1 cellular context compared by ENCODE assay signal in the genomic region with DNA sequence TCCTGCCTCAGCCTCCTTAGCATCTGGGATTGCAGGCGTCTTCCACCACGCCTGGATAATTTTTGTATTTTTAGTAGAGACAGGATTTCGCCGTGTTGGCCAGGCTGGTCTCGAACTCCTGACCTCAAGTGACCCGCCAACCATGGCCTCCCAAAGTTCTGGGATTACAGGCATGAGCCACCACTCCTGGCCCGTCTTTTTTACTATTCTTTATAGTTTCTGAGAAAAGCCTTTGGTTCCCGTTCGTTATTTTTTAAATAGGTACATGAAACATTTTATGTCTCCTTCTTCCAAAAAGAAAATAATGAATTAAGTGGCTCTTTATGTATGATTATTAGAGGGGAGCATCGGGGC.
TF ChIP-seq lines count a peak whose summit lies in the region.

No MANE protein-coding gene starts in this region.

TF ChIP-seq in WTC11, 78 proteins besides CTCF, POLR2A, EP300 and RAD21 (continued from another document):
- TF ChIP-seq, protein P1, sequence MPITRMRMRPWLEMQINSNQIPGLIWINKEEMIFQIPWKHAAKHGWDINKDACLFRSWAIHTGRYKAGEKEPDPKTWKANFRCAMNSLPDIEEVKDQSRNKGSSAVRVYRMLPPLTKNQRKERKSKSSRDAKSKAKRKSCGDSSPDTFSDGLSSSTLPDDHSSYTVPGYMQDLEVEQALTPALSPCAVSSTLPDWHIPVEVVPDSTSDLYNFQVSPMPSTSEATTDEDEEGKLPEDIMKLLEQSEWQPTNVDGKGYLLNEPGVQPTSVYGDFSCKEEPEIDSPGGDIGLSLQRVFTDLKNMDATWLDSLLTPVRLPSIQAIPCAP (CRISPR knock-in tag; IDR thresholded peaks at IDR 0.05) = no peak
- TF ChIP-seq, protein P2, sequence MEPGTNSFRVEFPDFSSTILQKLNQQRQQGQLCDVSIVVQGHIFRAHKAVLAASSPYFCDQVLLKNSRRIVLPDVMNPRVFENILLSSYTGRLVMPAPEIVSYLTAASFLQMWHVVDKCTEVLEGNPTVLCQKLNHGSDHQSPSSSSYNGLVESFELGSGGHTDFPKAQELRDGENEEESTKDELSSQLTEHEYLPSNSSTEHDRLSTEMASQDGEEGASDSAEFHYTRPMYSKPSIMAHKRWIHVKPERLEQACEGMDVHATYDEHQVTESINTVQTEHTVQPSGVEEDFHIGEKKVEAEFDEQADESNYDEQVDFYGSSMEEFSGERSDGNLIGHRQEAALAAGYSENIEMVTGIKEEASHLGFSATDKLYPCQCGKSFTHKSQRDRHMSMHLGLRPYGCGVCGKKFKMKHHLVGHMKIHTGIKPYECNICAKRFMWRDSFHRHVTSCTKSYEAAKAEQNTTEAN (CRISPR knock-in tag; IDR thresholded peaks at IDR 0.05) = no peak
- TF ChIP-seq, protein P3, sequence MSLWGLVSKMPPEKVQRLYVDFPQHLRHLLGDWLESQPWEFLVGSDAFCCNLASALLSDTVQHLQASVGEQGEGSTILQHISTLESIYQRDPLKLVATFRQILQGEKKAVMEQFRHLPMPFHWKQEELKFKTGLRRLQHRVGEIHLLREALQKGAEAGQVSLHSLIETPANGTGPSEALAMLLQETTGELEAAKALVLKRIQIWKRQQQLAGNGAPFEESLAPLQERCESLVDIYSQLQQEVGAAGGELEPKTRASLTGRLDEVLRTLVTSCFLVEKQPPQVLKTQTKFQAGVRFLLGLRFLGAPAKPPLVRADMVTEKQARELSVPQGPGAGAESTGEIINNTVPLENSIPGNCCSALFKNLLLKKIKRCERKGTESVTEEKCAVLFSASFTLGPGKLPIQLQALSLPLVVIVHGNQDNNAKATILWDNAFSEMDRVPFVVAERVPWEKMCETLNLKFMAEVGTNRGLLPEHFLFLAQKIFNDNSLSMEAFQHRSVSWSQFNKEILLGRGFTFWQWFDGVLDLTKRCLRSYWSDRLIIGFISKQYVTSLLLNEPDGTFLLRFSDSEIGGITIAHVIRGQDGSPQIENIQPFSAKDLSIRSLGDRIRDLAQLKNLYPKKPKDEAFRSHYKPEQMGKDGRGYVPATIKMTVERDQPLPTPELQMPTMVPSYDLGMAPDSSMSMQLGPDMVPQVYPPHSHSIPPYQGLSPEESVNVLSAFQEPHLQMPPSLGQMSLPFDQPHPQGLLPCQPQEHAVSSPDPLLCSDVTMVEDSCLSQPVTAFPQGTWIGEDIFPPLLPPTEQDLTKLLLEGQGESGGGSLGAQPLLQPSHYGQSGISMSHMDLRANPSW (CRISPR knock-in tag; conservative IDR thresholded peaks at IDR 0.05; ENCODE audit: low read depth) = no peak
- TF ChIP-seq GTF2I (CRISPR knock-in tag; conservative IDR thresholded peaks at IDR 0.05) (no peak), GRHL2 (CRISPR knock-in tag; IDR thresholded peaks at IDR 0.05; ENCODE audit: insufficient replicate concordance, severe bottlenecking) (no peak), CREM (CRISPR knock-in tag; IDR thresholded peaks at IDR 0.05) (no peak)
- TF ChIP-seq, protein P4, sequence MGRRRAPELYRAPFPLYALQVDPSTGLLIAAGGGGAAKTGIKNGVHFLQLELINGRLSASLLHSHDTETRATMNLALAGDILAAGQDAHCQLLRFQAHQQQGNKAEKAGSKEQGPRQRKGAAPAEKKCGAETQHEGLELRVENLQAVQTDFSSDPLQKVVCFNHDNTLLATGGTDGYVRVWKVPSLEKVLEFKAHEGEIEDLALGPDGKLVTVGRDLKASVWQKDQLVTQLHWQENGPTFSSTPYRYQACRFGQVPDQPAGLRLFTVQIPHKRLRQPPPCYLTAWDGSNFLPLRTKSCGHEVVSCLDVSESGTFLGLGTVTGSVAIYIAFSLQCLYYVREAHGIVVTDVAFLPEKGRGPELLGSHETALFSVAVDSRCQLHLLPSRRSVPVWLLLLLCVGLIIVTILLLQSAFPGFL (CRISPR knock-in tag; IDR thresholded peaks at IDR 0.05; ENCODE audit: borderline replicate concordance) = no peak
